ENCODE assay signal across 8 cellular contexts in genomic region chr9:41074356-41074942, GRCh38. TPM values are rescaled to one million over a fixed set of nuclear protein-coding genes. Genes with fewer than 3 reads are reported as not detected.
DNase-seq lines count a peak whose midpoint lies in the region; ATAC-seq, FAIRE-seq and TF ChIP-seq lines count a peak whose summit lies in the region.
"Not testable (repeated sequence)": the region's sequence is repeated elsewhere in the genome, so short reads cannot be mapped to it uniquely, and the experiment has no call there.

No MANE protein-coding gene starts in this region.

- 7% methylated on average over 63 of the region's 63 CpGs for WGBS in thymus

- H3K36me3 Mint-ChIP-seq in WTC11; nephron (ENCODE audit: low read depth): not testable (repeated sequence)

- H3K4me3 Mint-ChIP-seq in WTC11, result peak overlapping the region; percentile 69
- H3K4me3 Mint-ChIP-seq in nephron, result peak overlapping the region; percentile 77 to 94 (median 88)

- H3K4me3 ChIP-seq in bronchial epithelial cell (ENCODE audit: low read depth, low read length) (peak overlapping the region; percentile 60), right atrium auricular region (peak overlapping the region; percentile 80 to 83), thymus (ENCODE audit: low read length) (peak overlapping the region; percentile 29)

- POLR2A ChIA-PET in WTC11 (lab: Charles Lee), result not testable (repeated sequence)

- peak overlapping the region; percentile 83 to 84 for H3K27ac ChIP-seq in right atrium auricular region
- not testable (repeated sequence) for H3K27ac ChIP-seq in thymus (ENCODE audit: low read depth)

- not testable (repeated sequence) for TF ChIP-seq CTCF in WTC11 (IDR thresholded peaks at IDR 0.05); bronchial epithelial cell (IDR thresholded peaks at IDR 0.05; ENCODE audit: insufficient read depth, low read length, severe bottlenecking); right atrium auricular region (IDR thresholded peaks at IDR 0.05); nephron (IDR thresholded peaks at IDR 0.05; ENCODE audit: unreplicated experiment in 3 of 3)

- not testable (repeated sequence) for H3K27ac Mint-ChIP-seq in WTC11
- peak overlapping the region in 2 of 3 experiments; percentile 12 to 60 for H3K27ac Mint-ChIP-seq in nephron

- H3K36me3 ChIP-seq in bronchial epithelial cell (ENCODE audit: control insufficient read depth, insufficient read depth, low read length); right atrium auricular region; thymus (ENCODE audit: control insufficient read depth, insufficient read depth): not testable (repeated sequence)

- H3K9me3 Mint-ChIP-seq in WTC11, nephron: not testable (repeated sequence)

- CTCF ChIA-PET in WTC11 (lab: Charles Lee), result not testable (repeated sequence)

- not testable (repeated sequence) for H3K4me1 ChIP-seq in right atrium auricular region; thymus (ENCODE audit: control insufficient read depth, insufficient read depth, low read length)

- not testable (repeated sequence) for H3K4me1 Mint-ChIP-seq in WTC11
- H3K4me1 Mint-ChIP-seq in nephron, result peaks cover 11% of the 10 kb centered on the region

- H3K27me3 ChIP-seq in bronchial epithelial cell (ENCODE audit: control insufficient read depth, insufficient read depth, low read length); right atrium auricular region; thymus (ENCODE audit: control insufficient read depth, insufficient read depth): not testable (repeated sequence)

- H3K9me3 ChIP-seq in right atrium auricular region; thymus (ENCODE audit: control insufficient read depth): not testable (repeated sequence)

- DNase-seq in ELR (ENCODE audit: low read depth) (peak; percentile 34), WTC11 (ENCODE audit: low spot score) (peak; percentile 28), bronchial epithelial cell (ENCODE audit: low read depth) (peak; percentile 7), right atrium auricular region (ENCODE audit: low spot score) (peak; percentile 68)

- peak; percentile 73 for ATAC-seq in GM21529 (IDR thresholded peaks at IDR 0.05; ENCODE audit: unreplicated experiment)
- peak; percentile 82 for ATAC-seq in HG03439 (IDR thresholded peaks at IDR 0.05; ENCODE audit: unreplicated experiment)
- ATAC-seq in WTC11, result peak; percentile 68

- not testable (repeated sequence) for FAIRE-seq in bronchial epithelial cell (lab: Jason Lieb, UNC)

- peaks cover 80% of the 10 kb centered on the region for H3K27me3 Mint-ChIP-seq in WTC11 (ENCODE audit: low read depth)
- peaks cover 42% of the 10 kb centered on the region for H3K27me3 Mint-ChIP-seq in nephron (ENCODE audit: low read depth)

RNA-seq across cellular contexts. Expression of gene FOXD4L6, which starts 54.0 kb away (rescaled TPM):
- total RNA-seq in WTC11 (2021) (not detected in 3 replicates), bronchial epithelial cell (0.13 TPM in 1 of 2 replicates, not detected in the other), right atrium auricular region (not detected)
- polyA plus RNA-seq in thymus, result 0.16 TPM

Comparison
In these comparisons a context has a peak if more than half of its experiments do, and no peak if none do; other contexts are left out.
1. DNase-seq: peak in every context shown above with its lines; median percentile 68 in right atrium auricular region; 34 in ELR; 28 in WTC11; 7 in bronchial epithelial cell.
2. H3K4me3 ChIP-seq: peak in every context shown above with its lines; median percentile 82 in right atrium auricular region; 60 in bronchial epithelial cell; 29 in thymus.